17 cellular contexts compared by ENCODE assay signal in genomic region chr2:104787298-104788065, GRCh38.
DNase-seq lines count a peak whose midpoint lies in the region; ATAC-seq, FAIRE-seq and TF ChIP-seq lines count a peak whose summit lies in the region.
"Had no signal": no experiment of that assay in that cellular context is flagged by ENCODE, and none has a peak within 500 bp of the region (broad histone marks: within the 10 kb centered on the region; RNA-seq: fewer than 3 reads in every experiment).

No MANE protein-coding gene starts in this region.

- TF ChIP-seq RAD21 in HepG2 (CRISPR knock-in tag; IDR thresholded peaks at IDR 0.05) (no peak), H1 (IDR thresholded peaks at IDR 0.05 in 1 of 2, conservative IDR thresholded peaks at IDR 0.05 in 1 of 2; ENCODE audit: low read depth in 2 of 2, low read length in 2 of 2) (no peak)

- TF ChIP-seq POLR2A in HepG2 (IDR thresholded peaks at IDR 0.05; ENCODE audit: insufficient read depth in 1 of 2, low read depth in 2 of 2, low read length in 2 of 2) (no peak), right lobe of liver (IDR thresholded peaks at IDR 0.05) (no peak), H1 (IDR thresholded peaks at IDR 0.05; ENCODE audit: control extremely low read depth in 1 of 2, low read depth in 2 of 2, low read length in 2 of 2) (no peak), GM12891 (IDR thresholded peaks at IDR 0.05; ENCODE audit: low read depth, low read length) (no peak)

- H3K79me1 ChIP-seq in H1 (ENCODE audit: low read depth, low read length) (no peaks in the 10 kb centered on the region), neuronal stem cell (ENCODE audit: low read depth, low read length) (no peaks in the 10 kb centered on the region)

- H3K9me3 ChIP-seq in HepG2 (ENCODE audit: low read length) (no peaks in the 10 kb centered on the region), right lobe of liver (no peaks in the 10 kb centered on the region), H1 (ENCODE audit: insufficient read depth in 2 of 2, low read depth in 1 of 2, low read length in 1 of 2) (no peaks in the 10 kb centered on the region), neuronal stem cell (replicated peaks in 1 of 2; ENCODE audit: control insufficient read depth in 2 of 2, insufficient read depth in 1 of 2, low read depth in 1 of 2, low read length in 2 of 2) (no peaks in the 10 kb centered on the region)
- H3K9me3 ChIP-seq: BLaER1 had no signal

- in situ Hi-C loops in HepG2 (cut with HindIII; ENCODE audit: extremely low pct_ligation_motif_present, low pct_unique_long_range_greater_than_20kb), result no loop called here

- H3K4me2 ChIP-seq in HepG2 (ENCODE audit: low read depth, low read length) (no peak overlapping the region), H1 (ENCODE audit: insufficient read depth in 1 of 2, low read depth in 2 of 2, low read length in 2 of 2) (no peak overlapping the region), neuronal stem cell (ENCODE audit: insufficient read depth, low read length, poor library complexity, severe bottlenecking) (no peak overlapping the region)
- H3K4me2 ChIP-seq: BLaER1, GM23338 had no signal

- no peak overlapping the region for H2BK120ac ChIP-seq in H1 (replicated peaks; ENCODE audit: low read depth, low read length)
- H2BK120ac ChIP-seq in neuronal stem cell (ENCODE audit: low read depth, low read length), result no peak overlapping the region

- BruUV-seq in HepG2 (replicated peaks; lab: Mats Ljungman, UMichigan), result no TSS peak

- FAIRE-seq in HepG2 (lab: Jason Lieb, UNC) (no peak), H1 (lab: Jason Lieb, UNC) (no peak), GM12891 (lab: Jason Lieb, UNC) (no peak)
- FAIRE-seq: GM18507, HTR-8/SVneo had no signal

- H3K23ac ChIP-seq in H1 (ENCODE audit: insufficient read length) (no peak overlapping the region), neuronal stem cell (ENCODE audit: low read depth, low read length, poor library complexity) (no peak overlapping the region)

- CTCF ChIA-PET in HepG2 (lab: Yijun Ruan, JAX; ENCODE audit: low intra/inter-chr PET ratio, low total read pairs) (no interaction called here), H1 (lab: Charles Lee; ENCODE audit: partially characterized antibody) (no interaction called here)

- no peak for TF ChIP-seq EP300 in HepG2 (IDR thresholded peaks at IDR 0.05; ENCODE audit: low read depth in 2 of 2, low read length in 2 of 2)
- TF ChIP-seq EP300 in HepG2 (CRISPR knock-in tag; IDR thresholded peaks at IDR 0.05; ENCODE audit: borderline replicate concordance), result no peak
- no peak for TF ChIP-seq EP300 in H1 (IDR thresholded peaks at IDR 0.05; ENCODE audit: borderline replicate concordance in 1 of 2, low read depth in 2 of 2, low read length in 2 of 2)

- H3K79me2 ChIP-seq in HepG2 (ENCODE audit: insufficient read depth, low read length) (no peaks in the 10 kb centered on the region), H1 (ENCODE audit: control insufficient read depth in 1 of 2, insufficient read depth in 2 of 2, low read length in 2 of 2) (no peaks in the 10 kb centered on the region)

- intact Hi-C loops in HepG2 (cut with micrococcal nuclease; ENCODE audit: unreplicated experiment) (no loop called here), right lobe of liver (cut with DNase I) (no loop called here)

- H2AFZ ChIP-seq in HepG2 (ENCODE audit: low read length) (no peak overlapping the region), H1 (ENCODE audit: low read length) (no peak overlapping the region), neuronal stem cell (ENCODE audit: low read length) (no peak overlapping the region)
- H2AFZ ChIP-seq: GM23338 had no signal

- H2AK5ac ChIP-seq in H1 (ENCODE audit: low read depth, low read length), result no peak overlapping the region
- H2AK5ac ChIP-seq in neuronal stem cell (ENCODE audit: low read depth, low read length), result no peak overlapping the region

- POLR2A ChIA-PET in HepG2 (lab: Yijun Ruan, JAX) (no interaction called here), H1 (lab: Charles Lee; ENCODE audit: partially characterized antibody) (no interaction called here)

- H4K20me1 ChIP-seq in HepG2 (ENCODE audit: insufficient read depth, low read length) (no peaks in the 10 kb centered on the region), H1 (replicated peaks in 1 of 2; ENCODE audit: control insufficient read depth in 1 of 2, insufficient read depth in 2 of 2, low read length in 2 of 2) (no peaks in the 10 kb centered on the region)
- H4K20me1 ChIP-seq: BLaER1 had no signal

- no peaks in the 10 kb centered on the region for H3K4me1 ChIP-seq in HepG2 (ENCODE audit: insufficient read depth, low read length)
- no peaks in the 10 kb centered on the region for H3K4me1 ChIP-seq in right lobe of liver
- peaks cover 0 to 4% (median 1%) of the 10 kb centered on the region in 4 experiments; a peak in 1 of 7 replicates for H3K4me1 ChIP-seq in H1 (replicated peaks in 1 of 4; ENCODE audit: control insufficient read depth in 3 of 4, insufficient read depth in 4 of 4, low read length in 3 of 4)
- peaks cover 15 to 31% of the 10 kb centered on the region in 2 donors for H3K4me1 ChIP-seq in neuronal stem cell (ENCODE audit: control insufficient read depth in 2 of 2, insufficient read depth in 1 of 2, low read depth in 1 of 2, low read length in 2 of 2)

- H3K4ac ChIP-seq in H1 (replicated peaks; ENCODE audit: insufficient read length, low read depth, low read length) (no peak overlapping the region), neuronal stem cell (ENCODE audit: low read length) (no peak overlapping the region)

- H3K27ac ChIP-seq in HepG2 (ENCODE audit: extremely low read length, insufficient read depth, low read length) (no peak overlapping the region), right lobe of liver (no peak overlapping the region), H1 (ENCODE audit: low read depth, low read length) (no peak overlapping the region), neuronal stem cell (replicated peaks; ENCODE audit: low read length) (no peak overlapping the region)
- H3K27ac ChIP-seq: 22Rv1, BLaER1 had no signal

- no peak overlapping the region for H2BK5ac ChIP-seq in H1 (ENCODE audit: low read depth, low read length)
- H2BK5ac ChIP-seq in neuronal stem cell (ENCODE audit: low read length), result no peak overlapping the region

- 14% methylated on average over 8 of the region's 8 CpGs for WGBS in HepG2 (ENCODE audit: low lambda C conversion rate)
- WGBS in right lobe of liver (ENCODE audit: insufficient coverage, low coverage, low lambda C conversion rate, missing lambda C conversion rate), result 42% methylated on average over 8 of the region's 8 CpGs
- 89% methylated on average over 8 of the region's 8 CpGs; no CpG with 5 or more reads in 1 of the 2 experiments for WGBS in H1 (ENCODE audit: extremely low coverage in 1 of 2, insufficient coverage in 1 of 2, insufficient read length in 1 of 2, insufficient replicate concordance in 2 of 2, low coverage in 1 of 2, low lambda C conversion rate in 2 of 2, missing lambda C conversion rate in 1 of 2), 2 experiments
- WGBS in neuronal stem cell (ENCODE audit: extremely low coverage in 2 of 2, insufficient read length in 2 of 2, insufficient replicate concordance in 1 of 2), 2 donors, result no CpG with 5 or more reads among the region's 8 CpGs

- no peak overlapping the region for H3K56ac ChIP-seq in H1 (replicated peaks; ENCODE audit: insufficient read length, low read depth, low read length)

- no peak overlapping the region for H3K14ac ChIP-seq in H1 (ENCODE audit: insufficient read length)
- no peak overlapping the region for H3K14ac ChIP-seq in neuronal stem cell (ENCODE audit: low read length)

- TF ChIP-seq CTCF in HepG2 (CRISPR knock-in tag; IDR thresholded peaks at IDR 0.05) (no peak), right lobe of liver (IDR thresholded peaks at IDR 0.05) (no peak), H1 (IDR thresholded peaks at IDR 0.05; ENCODE audit: control extremely low read depth in 1 of 3, insufficient read depth in 1 of 3, low read depth in 1 of 3, low read length in 3 of 3) (no peak)

- H4K91ac ChIP-seq in H1 (replicated peaks; ENCODE audit: insufficient read length, low read length), result no peak overlapping the region
- H4K91ac ChIP-seq in neuronal stem cell (ENCODE audit: low read depth, low read length, poor library complexity), result no peak overlapping the region

- no peak overlapping the region for H3K9ac ChIP-seq in HepG2 (ENCODE audit: insufficient read depth, low read depth, low read length)
- H3K9ac ChIP-seq in H1 (replicated peaks in 1 of 4; ENCODE audit: extremely low read depth in 1 of 4, low read depth in 3 of 4, low read length in 3 of 4), result no peak overlapping the region
- H3K9ac ChIP-seq in neuronal stem cell (ENCODE audit: low read depth, low read length, poor library complexity), result no peak overlapping the region
- H3K9ac ChIP-seq: BLaER1 had no signal

- DNase-seq in HepG2 (ENCODE audit: low spot score) (no peak), right lobe of liver (no peak), H1 (ENCODE audit: low read depth in 1 of 2, low spot score in 2 of 2) (no peak), neuronal stem cell (ENCODE audit: low spot score) (no peak), GM12891 (ENCODE audit: insufficient read length, low spot score) (no peak), NCI-H2029 (lab: John Stamatoyannopoulos, UW) (no peak)
- DNase-seq: CD8-positive, alpha-beta memory T cell; DMS 273 treated with DMSO at 0.1 percent for 48 hours; H9; KBM-7 had no signal

- H3K4me3 ChIP-seq in HepG2 (replicated peaks in 1 of 3; ENCODE audit: insufficient read depth in 1 of 3, low read depth in 2 of 3, low read length in 3 of 3) (no peak overlapping the region), right lobe of liver (no peak overlapping the region), H1 (ENCODE audit: extremely low read depth in 1 of 4, insufficient read depth in 2 of 4, low read depth in 3 of 4, low read length in 4 of 4) (no peak overlapping the region), neuronal stem cell (ENCODE audit: low read length in 2 of 2) (no peak overlapping the region)
- H3K4me3 ChIP-seq: BLaER1, GM23338 had no signal

- peaks cover 0 to 20% of the 10 kb centered on the region in 2 experiments; a peak in 3 of 5 replicates for H3K27me3 ChIP-seq in HepG2 (ENCODE audit: control insufficient read depth in 1 of 2, insufficient read depth in 2 of 2, low read length in 2 of 2)
- H3K27me3 ChIP-seq in right lobe of liver, result no peaks in the 10 kb centered on the region
- no peaks in the 10 kb centered on the region for H3K27me3 ChIP-seq in H1 (replicated peaks in 1 of 4; ENCODE audit: control insufficient read depth in 3 of 4, extremely low read depth in 1 of 4, insufficient read depth in 3 of 4, low read length in 3 of 4)
- no peaks in the 10 kb centered on the region for H3K27me3 ChIP-seq in neuronal stem cell (ENCODE audit: control insufficient read depth in 3 of 3, insufficient read depth in 3 of 3, low read depth in 1 of 3, low read length in 3 of 3)
- H3K27me3 ChIP-seq: BLaER1 had no signal

- no peak overlapping the region for H4K8ac ChIP-seq in H1 (ENCODE audit: extremely low read depth, insufficient read depth, low read length)
- H4K8ac ChIP-seq in neuronal stem cell (ENCODE audit: low read depth, low read length), result no peak overlapping the region

- H2BK15ac ChIP-seq in H1 (ENCODE audit: low read length) (no peak overlapping the region), neuronal stem cell (ENCODE audit: low read length) (peak overlapping the region; percentile 75)

- ATAC-seq in HepG2 (no peak), right lobe of liver (no peak), HG03378 (IDR thresholded peaks at IDR 0.05; ENCODE audit: unreplicated experiment) (no peak), HG03196 (IDR thresholded peaks at IDR 0.05; ENCODE audit: unreplicated experiment) (no peak)
- ATAC-seq: GM23338 had no signal

- no peaks in the 10 kb centered on the region for H3K23me2 ChIP-seq in H1 (ENCODE audit: low read depth, low read length)

- H3K18ac ChIP-seq in H1 (ENCODE audit: extremely low read depth, low read length) (no peak overlapping the region), neuronal stem cell (ENCODE audit: low read length) (peak overlapping the region; percentile 32)

- H3K36me3 ChIP-seq in HepG2 (replicated peaks in 1 of 2; ENCODE audit: control insufficient read depth in 1 of 2, insufficient read depth in 2 of 2, low read length in 2 of 2) (no peaks in the 10 kb centered on the region), right lobe of liver (no peaks in the 10 kb centered on the region), H1 (ENCODE audit: control insufficient read depth in 2 of 4, insufficient read depth in 4 of 4, low read length in 3 of 4) (no peaks in the 10 kb centered on the region), neuronal stem cell (replicated peaks in 1 of 2; ENCODE audit: control insufficient read depth in 2 of 2, insufficient read depth in 2 of 2, low read length in 2 of 2) (no peaks in the 10 kb centered on the region)
- H3K36me3 ChIP-seq: BLaER1 had no signal

- H2BK12ac ChIP-seq in H1 (ENCODE audit: low read depth, low read length) (no peak overlapping the region), neuronal stem cell (ENCODE audit: low read length) (no peak overlapping the region)

- no peak overlapping the region for H2BK20ac ChIP-seq in H1 (ENCODE audit: low read length)

- no peak overlapping the region for H4K5ac ChIP-seq in H1 (ENCODE audit: insufficient read length, low read depth, low read length)

Comparison
In these comparisons a context has a peak if more than half of its experiments do, and no peak if none do; other contexts are left out.
1. Of the 41 proteins assayed by ChIP-seq in both HepG2 and H1: peak only in HepG2: none; only in H1: none; in both: MAFK; in neither: 40.